Comparison of ENCODE assay signal across 8 cellular contexts in genomic region chr16:31202402-31203385, GRCh38. TPM values are rescaled to one million over a fixed set of nuclear protein-coding genes. Genes with fewer than 3 reads are reported as not detected.
DNase-seq lines count a peak whose midpoint lies in the region; ATAC-seq and TF ChIP-seq lines count a peak whose summit lies in the region.

Gene PYCARD (minus strand): TSS chr16:31202760. CDS start chr16:31202690, 70 bp downstream.

- peak within 1 kb of the TSS; percentile 81 for H3K4me3 ChIP-seq in AG10803 (ENCODE audit: low read length)
- H3K4me3 ChIP-seq in HL-60 (replicated peaks; ENCODE audit: insufficient read depth, low read length), result peak within 1 kb of the TSS; percentile 83
- H3K4me3 ChIP-seq in foreskin fibroblast (ENCODE audit: low read depth in 1 of 2, low read length in 2 of 2), result peak within 1 kb of the TSS; percentile 75 to 79
- H3K4me3 ChIP-seq in MG63, result no peak within 1 kb of the TSS

- H3K9me3 ChIP-seq in MG63, result no peaks in the 10 kb centered on the region

- H3K4me3 Mint-ChIP-seq in activated CD4-positive, alpha-beta memory T cell treated with anti-CD3 and anti-CD28 coated beads, Interleukin-2, amount 10 ng/mL, durations not matched to agents 7 days and 5 days, result peak within 1 kb of the TSS; percentile 87
- H3K4me3 Mint-ChIP-seq in neural crest cell, result peak within 1 kb of the TSS; percentile 83

- H3K36me3 ChIP-seq in MG63, result peaks cover 31% of the 10 kb centered on the region

- TF ChIP-seq CTCF in AG10803 (conservative IDR thresholded peaks at IDR 0.05; ENCODE audit: low read length) (no peak), HL-60 (IDR thresholded peaks at IDR 0.05; ENCODE audit: insufficient read depth, low read length) (no peak), foreskin fibroblast (IDR thresholded peaks at IDR 0.05; ENCODE audit: low read depth, low read length) (no peak), neural crest cell (conservative IDR thresholded peaks at IDR 0.05) (no peak)

- peak within 1 kb of the TSS; percentile 79 for H3K27ac Mint-ChIP-seq in activated CD4-positive, alpha-beta memory T cell treated with anti-CD3 and anti-CD28 coated beads, Interleukin-2, amount 10 ng/mL, durations not matched to agents 7 days and 5 days
- no peak within 1 kb of the TSS for H3K27ac Mint-ChIP-seq in neural crest cell (ENCODE audit: unreplicated experiment)

- DNase-seq in AG10803 (ENCODE audit: low read depth) (peak; percentile 32), HL-60 (ENCODE audit: low read depth in 1 of 2, low spot score in 1 of 2) (peak in 1 of 2 experiments; percentile 77), foreskin fibroblast (peak; percentile 38 to 75), neural crest cell (ENCODE audit: low read depth, low spot score) (no peak), MG63 (no peak)
- DNase-seq in activated CD4-positive, alpha-beta memory T cell treated with anti-CD3 and anti-CD28 coated beads, Interleukin-2, amount 10 ng/mL, durations not matched to agents 7 days and 5 days, result peak; percentile 58

- H3K9me3 Mint-ChIP-seq in activated CD4-positive, alpha-beta memory T cell treated with anti-CD3 and anti-CD28 coated beads, Interleukin-2, amount 10 ng/mL, durations not matched to agents 7 days and 5 days, result no peaks in the 10 kb centered on the region
- H3K9me3 Mint-ChIP-seq in neural crest cell, result no peaks in the 10 kb centered on the region

- peaks cover 5% of the 10 kb centered on the region for H3K27me3 Mint-ChIP-seq in activated CD4-positive, alpha-beta memory T cell treated with anti-CD3 and anti-CD28 coated beads, Interleukin-2, amount 10 ng/mL, durations not matched to agents 7 days and 5 days
- peaks cover 94% of the 10 kb centered on the region for H3K27me3 Mint-ChIP-seq in neural crest cell (ENCODE audit: low read depth)

- peaks cover 61% of the 10 kb centered on the region for H3K4me1 Mint-ChIP-seq in activated CD4-positive, alpha-beta memory T cell treated with anti-CD3 and anti-CD28 coated beads, Interleukin-2, amount 10 ng/mL, durations not matched to agents 7 days and 5 days
- peaks cover 28% of the 10 kb centered on the region for H3K4me1 Mint-ChIP-seq in neural crest cell

- CTCF ChIA-PET in activated CD4-positive, alpha-beta memory T cell treated with anti-CD3 and anti-CD28 coated beads, Interleukin-2, amount 10 ng/mL, durations not matched to agents 7 days and 5 days (lab: Charles Lee), result interaction anchor here (0.6 to 4.2 kb wide), 15 partner anchors 12 to 674 kb away, joined by 3 to 38 read pairs (median 3); partner anchors contain the start of genes ITGAX, PYDC1, TRIM72 and ZNF843

- no peaks in the 10 kb centered on the region for H3K27me3 ChIP-seq in HL-60 (ENCODE audit: insufficient read depth, poor library complexity, severe bottlenecking)
- H3K27me3 ChIP-seq in MG63, result no peaks in the 10 kb centered on the region

- H3K27ac ChIP-seq in HL-60 (replicated peaks), result peak within 1 kb of the TSS; percentile 86

- POLR2A ChIA-PET in activated CD4-positive, alpha-beta memory T cell treated with anti-CD3 and anti-CD28 coated beads, Interleukin-2, amount 10 ng/mL, durations not matched to agents 7 days and 5 days (lab: Charles Lee), result interaction anchor here (0.6 to 5.2 kb wide), 23 partner anchors 9 to 671 kb away, joined by 3 to 76 read pairs (median 5); partner anchors contain the start of genes ARMC5, FUS, ITGAM and PYDC1

- peaks cover 35% of the 10 kb centered on the region for H3K36me3 Mint-ChIP-seq in activated CD4-positive, alpha-beta memory T cell treated with anti-CD3 and anti-CD28 coated beads, Interleukin-2, amount 10 ng/mL, durations not matched to agents 7 days and 5 days (ENCODE audit: low read depth)
- H3K36me3 Mint-ChIP-seq in neural crest cell (ENCODE audit: low read depth), result peaks cover 27% of the 10 kb centered on the region

- ATAC-seq in GM19025 (IDR thresholded peaks at IDR 0.05; ENCODE audit: low read depth, unreplicated experiment) (peak; percentile 32), GM18861 (IDR thresholded peaks at IDR 0.05; ENCODE audit: unreplicated experiment) (no peak)

RNA-seq across cellular contexts. Expression of gene PYCARD, which starts in this region (rescaled TPM):
- 100 to 1,000 TPM in 1 of 2 experiments, 10 to 100 TPM in 1; 96.1 to 102 TPM for total RNA-seq in activated CD4-positive, alpha-beta memory T cell treated with anti-CD3 and anti-CD28 coated beads, Interleukin-2, amount 10 ng/mL, durations not matched to agents 7 days and 5 days
- total RNA-seq in neural crest cell, result 1.7 and 3.3 TPM in 2 replicates
- not detected in 2 replicates for total RNA-seq in MG63 (2014; rRNA removed; shearing (Covaris generic); ENCODE audit: low replicate concordance)

Comparison
In these comparisons a context has a peak if more than half of its experiments do, and no peak if none do; other contexts are left out.
1. RNA of gene PYCARD (total RNA-seq): 96.1 to 102 TPM in activated CD4-positive, alpha-beta memory T cell treated with anti-CD3 and anti-CD28 coated beads, Interleukin-2, amount 10 ng/mL, durations not matched to agents 7 days and 5 days; 1.7 to 3.3 TPM in neural crest cell and not detected in MG63; every median in the first group is over 10 times any median in the second.
2. DNase-seq: peak in AG10803 (single experiment), activated CD4-positive, alpha-beta memory T cell treated with anti-CD3 and anti-CD28 coated beads, Interleukin-2, amount 10 ng/mL, durations not matched to agents 7 days and 5 days (single experiment) and foreskin fibroblast (2 of 2); none in neural crest cell (single experiment) and MG63 (single experiment).